ENCODE assay signal across 22 cellular contexts in genomic region chr6:85798934-85799490, GRCh38.
DNase-seq lines count a peak whose midpoint lies in the region; ATAC-seq and TF ChIP-seq lines count a peak whose summit lies in the region.
"Had no signal": no experiment of that assay in that cellular context is flagged by ENCODE, and none has a peak within 500 bp of the region (broad histone marks: within the 10 kb centered on the region; RNA-seq: fewer than 3 reads in every experiment).

No MANE protein-coding gene starts in this region.

- no peak overlapping the region for H3K27ac Mint-ChIP-seq in activated CD8-positive, alpha-beta memory T cell treated with anti-CD3 and anti-CD28 coated beads, Interleukin-2, amount 10 ng/mL, durations not matched to agents 7 days and 5 days
- H3K27ac Mint-ChIP-seq: CD4-positive, alpha-beta memory T cell; IgD-negative memory B cell had no signal

- peak; percentile 19; the same call in 1 of the 2 replicates for TF ChIP-seq RAD21 in HCT116 (IDR thresholded peaks at IDR 0.05; ENCODE audit: low read depth)

- POLR2A ChIA-PET in HCT116 (lab: Charles Lee), result no interaction called here

- H3K36me3 Mint-ChIP-seq in activated CD8-positive, alpha-beta memory T cell treated with anti-CD3 and anti-CD28 coated beads, Interleukin-2, amount 10 ng/mL, durations not matched to agents 7 days and 5 days, result no peaks in the 10 kb centered on the region
- H3K36me3 Mint-ChIP-seq: CD4-positive, alpha-beta memory T cell; IgD-negative memory B cell had no signal

- H3K27me3 Mint-ChIP-seq in activated CD8-positive, alpha-beta memory T cell treated with anti-CD3 and anti-CD28 coated beads, Interleukin-2, amount 10 ng/mL, durations not matched to agents 7 days and 5 days, result peaks cover 9% of the 10 kb centered on the region
- H3K27me3 Mint-ChIP-seq: IgD-negative memory B cell had no signal

- no peaks in the 10 kb centered on the region for H4K20me1 ChIP-seq in HCT116 (ENCODE audit: insufficient read depth)

- no peaks in the 10 kb centered on the region for H3K9me2 ChIP-seq in HCT116 (ENCODE audit: insufficient read depth)

- no peaks in the 10 kb centered on the region for H3K4me1 ChIP-seq in HCT116 (ENCODE audit: control insufficient read depth in 1 of 2, insufficient read depth in 2 of 2, low read length in 2 of 2)
- H3K4me1 ChIP-seq: HAP-1 had no signal

- CTCF ChIA-PET in HCT116 (lab: Charles Lee), result no interaction called here
- CTCF ChIA-PET in activated CD8-positive, alpha-beta memory T cell treated with anti-CD3 and anti-CD28 coated beads, Interleukin-2, amount 10 ng/mL, durations not matched to agents 7 days and 5 days (lab: Charles Lee), result no interaction called here

- ATAC-seq in HCT116, result 0 out of 2 replicates have a peak, but pooled peaks have one; percentile 36
- ATAC-seq in activated CD8-positive, alpha-beta memory T cell treated with anti-CD3 and anti-CD28 coated beads, Interleukin-2, amount 10 ng/mL, durations not matched to agents 7 days and 5 days, result no peak

- H3K27ac ChIP-seq in C4-2B, result peak overlapping the region; percentile 82
- H3K27ac ChIP-seq in HCT116 (ENCODE audit: low read depth, low read length), result no peak overlapping the region
- peak overlapping the region; percentile 71 for H3K27ac ChIP-seq in VCaP
- H3K27ac ChIP-seq in substantia nigra (ENCODE audit: low read depth, low read length, poor library complexity, severe bottlenecking), result no peak overlapping the region
- H3K27ac ChIP-seq: HL-60 had no signal

- RAD21 ChIA-PET in HCT116 (lab: Charles Lee; ENCODE audit: low non-redundant PET in 1 of 2, low total read pairs in 2 of 2, uncharacterized antibody in 2 of 2, unreplicated experiment in 2 of 2), result no interaction called here

- H3K9me3 Mint-ChIP-seq in activated CD8-positive, alpha-beta memory T cell treated with anti-CD3 and anti-CD28 coated beads, Interleukin-2, amount 10 ng/mL, durations not matched to agents 7 days and 5 days (ENCODE audit: low read depth), result no peaks in the 10 kb centered on the region

- no peak overlapping the region for H2AFZ ChIP-seq in HCT116 (ENCODE audit: low read depth, low read length, poor library complexity, severe bottlenecking)

- no peak for DNase-seq in HCT116 (ENCODE audit: low read depth, low spot score)
- peak; percentile 3 for DNase-seq in foreskin melanocyte
- DNase-seq in OCI-M2 (lab: John Stamatoyannopoulos, UW; ENCODE audit: unreplicated experiment), result no peak
- no peak for DNase-seq in C1 segment of cervical spinal cord (lab: John Stamatoyannopoulos, UW)
- DNase-seq in substantia nigra (lab: John Stamatoyannopoulos, UW), result no peak
- no peak for DNase-seq in activated CD8-positive, alpha-beta memory T cell treated with anti-CD3 and anti-CD28 coated beads, Interleukin-2, amount 10 ng/mL, durations not matched to agents 7 days and 5 days
- DNase-seq: BE2C; CD4-positive, alpha-beta memory T cell; DMS153; GF-D8; NCI-H1417; NCI-H187; NCI-H2107; NCI-H2227 treated with DMSO at 0.1 percent for 48 hours; NCI-H510A treated with DMSO at 0.1 percent for 48 hours; NCI-H774; RPMI8226 had no signal

- peaks cover 3% of the 10 kb centered on the region for H3K27me3 ChIP-seq in HCT116 (ENCODE audit: insufficient read depth, low read length)
- H3K27me3 ChIP-seq: BE2C had no signal

- no TSS peak for BruUV-seq in HCT116 (replicated peaks; lab: Mats Ljungman, UMichigan)

- no peak overlapping the region for H3K4me2 ChIP-seq in HCT116 (ENCODE audit: low read length)

- no peaks in the 10 kb centered on the region for H3K4me1 Mint-ChIP-seq in activated CD8-positive, alpha-beta memory T cell treated with anti-CD3 and anti-CD28 coated beads, Interleukin-2, amount 10 ng/mL, durations not matched to agents 7 days and 5 days
- H3K4me1 Mint-ChIP-seq: CD4-positive, alpha-beta memory T cell; IgD-negative memory B cell had no signal

- intact Hi-C loops in HCT116 (cut with micrococcal nuclease), result no loop called here

- H3K79me2 ChIP-seq in HCT116 (ENCODE audit: insufficient read depth, low read length), result no peaks in the 10 kb centered on the region

- no peaks in the 10 kb centered on the region for H3K36me3 ChIP-seq in HCT116 (ENCODE audit: control insufficient read depth in 1 of 2, insufficient read depth in 2 of 2, low read length in 2 of 2)
- H3K36me3 ChIP-seq: BE2C, HAP-1 had no signal

- no peak overlapping the region for H3K4me3 ChIP-seq in HCT116 (replicated peaks in 1 of 2; ENCODE audit: low read depth in 1 of 2, low read length in 2 of 2)
- H3K4me3 ChIP-seq: HAP-1 had no signal

- TF ChIP-seq POLR2A in HCT116 (IDR thresholded peaks at IDR 0.05; ENCODE audit: borderline replicate concordance, extremely low read depth, insufficient read depth, insufficient read length), result no peak

- H3K4me3 Mint-ChIP-seq in activated CD8-positive, alpha-beta memory T cell treated with anti-CD3 and anti-CD28 coated beads, Interleukin-2, amount 10 ng/mL, durations not matched to agents 7 days and 5 days, result no peak overlapping the region
- H3K4me3 Mint-ChIP-seq: CD4-positive, alpha-beta memory T cell; IgD-negative memory B cell had no signal

- peak; percentile 26 for TF ChIP-seq CTCF in C4-2B (conservative IDR thresholded peaks at IDR 0.05)
- TF ChIP-seq CTCF in HCT116 (IDR thresholded peaks at IDR 0.05 in 2 of 3, conservative IDR thresholded peaks at IDR 0.05 in 1 of 3; ENCODE audit: borderline replicate concordance in 1 of 3, insufficient read depth in 1 of 3, low read depth in 2 of 3, low read length in 2 of 3), result peak in 1 of 3 experiments; percentile 29; a peak in 2 of 6 replicates
- no peak; the same call in 1 of the 2 replicates for TF ChIP-seq CTCF in VCaP (conservative IDR thresholded peaks at IDR 0.05)

- H3K9ac ChIP-seq in HCT116 (ENCODE audit: low read length), result no peak overlapping the region

- no peaks in the 10 kb centered on the region for H3K9me3 ChIP-seq in HCT116 (ENCODE audit: control insufficient read depth in 1 of 2, insufficient read depth in 1 of 2, low read depth in 1 of 2, low read length in 2 of 2)
- H3K9me3 ChIP-seq: BE2C, HAP-1 had no signal

TF ChIP-seq in HCT116, 20 proteins besides CTCF, POLR2A, EP300 and RAD21 (continues in another document):
- TF ChIP-seq JUND (IDR thresholded peaks at IDR 0.05) (no peak), ELF1 (IDR thresholded peaks at IDR 0.05; ENCODE audit: borderline replicate concordance, low read depth) (no peak), FOSL1 (IDR thresholded peaks at IDR 0.05; ENCODE audit: low read depth) (no peak), EZH2phosphoT487 (IDR thresholded peaks at IDR 0.05; ENCODE audit: borderline replicate concordance) (no peak), EGR1 (IDR thresholded peaks at IDR 0.05; ENCODE audit: low read depth) (no peak), EZH2 (IDR thresholded peaks at IDR 0.05) (no peak), YY1 (IDR thresholded peaks at IDR 0.05; ENCODE audit: extremely low read depth, insufficient replicate concordance, low read depth, low read length) (no peak), SP1 (IDR thresholded peaks at IDR 0.05; ENCODE audit: low read depth) (no peak), SRF (IDR thresholded peaks at IDR 0.05; ENCODE audit: low read depth) (no peak), ZBTB33 (IDR thresholded peaks at IDR 0.05; ENCODE audit: extremely low read depth, insufficient replicate concordance, low read length) (no peak), TCF7L2 (IDR thresholded peaks at IDR 0.05; ENCODE audit: borderline replicate concordance, extremely low read depth, insufficient read depth, insufficient read length) (no peak), ZNF274 (IDR thresholded peaks at IDR 0.05; ENCODE audit: low read depth, low read length) (no peak), ZFX (IDR thresholded peaks at IDR 0.05) (no peak), POLR2AphosphoS5 (IDR thresholded peaks at IDR 0.05; ENCODE audit: low read depth, low read length) (no peak)
- TF ChIP-seq, protein P1, sequence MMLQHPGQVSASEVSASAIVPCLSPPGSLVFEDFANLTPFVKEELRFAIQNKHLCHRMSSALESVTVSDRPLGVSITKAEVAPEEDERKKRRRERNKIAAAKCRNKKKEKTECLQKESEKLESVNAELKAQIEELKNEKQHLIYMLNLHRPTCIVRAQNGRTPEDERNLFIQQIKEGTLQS (IDR thresholded peaks at IDR 0.05), result no peak
- TF ChIP-seq, protein P2, sequence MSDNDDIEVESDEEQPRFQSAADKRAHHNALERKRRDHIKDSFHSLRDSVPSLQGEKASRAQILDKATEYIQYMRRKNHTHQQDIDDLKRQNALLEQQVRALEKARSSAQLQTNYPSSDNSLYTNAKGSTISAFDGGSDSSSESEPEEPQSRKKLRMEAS (IDR thresholded peaks at IDR 0.05), result no peak

Comparison
In these comparisons a context has a peak if more than half of its experiments do, and no peak if none do; other contexts are left out.
1. H3K27ac ChIP-seq: peak in C4-2B (single experiment) and VCaP (single experiment); none in HCT116 (single experiment) and substantia nigra (single experiment).